10 cellular contexts compared by ENCODE assay signal in the genomic region with DNA sequence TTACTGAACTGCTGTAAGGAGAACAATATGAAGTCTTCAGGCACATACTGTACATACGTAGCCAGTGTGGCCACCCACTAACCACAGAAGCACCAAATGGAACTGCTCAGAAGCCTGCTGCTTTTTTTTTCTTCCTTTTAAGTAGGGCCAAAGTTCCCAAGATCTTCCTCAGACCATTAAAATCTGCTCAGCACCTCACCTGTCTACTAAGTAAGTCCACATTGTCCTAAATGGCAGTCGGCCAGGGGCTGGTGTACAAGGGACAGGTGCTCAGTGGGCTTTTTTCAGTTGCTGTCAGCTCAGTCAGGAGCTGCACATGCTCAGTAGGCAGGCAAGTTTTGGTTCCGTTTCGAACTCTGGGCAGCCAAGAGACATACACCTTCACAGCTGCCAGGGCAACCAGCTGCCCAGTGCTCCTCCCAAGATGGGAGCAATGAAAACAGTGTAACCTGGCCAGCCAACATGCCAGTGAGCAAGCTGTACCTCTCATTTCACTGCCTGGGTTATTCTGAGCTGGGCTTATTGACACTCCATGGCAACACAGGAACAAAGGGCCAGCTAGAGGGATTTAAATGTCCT.
DNase-seq lines count a peak whose midpoint lies in the region; ATAC-seq and TF ChIP-seq lines count a peak whose summit lies in the region.
"Had no signal": no experiment of that assay in that cellular context is flagged by ENCODE, and none has a peak within 500 bp of the region (broad histone marks: within the 10 kb centered on the region; RNA-seq: fewer than 3 reads in every experiment).

No MANE protein-coding gene starts in this region.

- no peak overlapping the region for H3K9ac ChIP-seq in muscle layer of colon (ENCODE audit: low read length)

- H3K4me3 ChIP-seq in coronary artery (no peak overlapping the region), muscle layer of colon (ENCODE audit: low read depth in 1 of 2, low read length in 2 of 2) (no peak overlapping the region)

- peak; percentile 25 for DNase-seq in Ammon's horn (ENCODE audit: low spot score)
- peak; percentile 68 for DNase-seq in LHCN-M2 (ENCODE audit: low read depth)
- no peak for DNase-seq in coronary artery (ENCODE audit: low spot score)
- DNase-seq in DMS114 treated with DMSO at 0.1 percent for 48 hours (lab: John Stamatoyannopoulos, UW; ENCODE audit: unreplicated experiment), result no peak
- no peak for DNase-seq in hippocampal formation (lab: John Stamatoyannopoulos, UW)
- DNase-seq in activated T-helper 2 cell treated with anti-CD3 and anti-CD28 coated beads, Interferon-gamma antibody, Interleukin-2, Interleukin-4, amounts not matched to agents 10 μg/mL and 5 μg/mL and 100 μg/mL, durations not matched to agents 14 hours and 24 hours and 36 hours (ENCODE audit: low spot score), result no peak
- DNase-seq: endodermal cell; stimulated activated CD4-positive, alpha-beta T cell treated with anti-CD3 and anti-CD28 coated beads, Interleukin-2, amount 100 ng/mL, for 24 hours had no signal

- no peak for ATAC-seq in GM19455 (IDR thresholded peaks at IDR 0.05; ENCODE audit: unreplicated experiment)

- H3K27ac ChIP-seq in coronary artery, result peak overlapping the region; percentile 71 to 72
- peak overlapping the region; percentile 25 for H3K27ac ChIP-seq in muscle layer of colon (ENCODE audit: low read depth, low read length)

- H3K4me1 Mint-ChIP-seq in activated T-helper 2 cell treated with anti-CD3 and anti-CD28 coated beads, Interferon-gamma antibody, Interleukin-2, Interleukin-4, amounts not matched to agents 10 μg/mL and 5 μg/mL and 100 μg/mL, durations not matched to agents 14 hours and 24 hours and 36 hours (ENCODE audit: low read depth), result peaks cover 43% of the 10 kb centered on the region

- no peaks in the 10 kb centered on the region for H3K36me3 ChIP-seq in muscle layer of colon (ENCODE audit: insufficient read depth, low read length)

- H3K27me3 ChIP-seq in muscle layer of colon (ENCODE audit: control insufficient read depth in 1 of 2, insufficient read depth in 2 of 2, low read length in 2 of 2), result no peaks in the 10 kb centered on the region

- no peaks in the 10 kb centered on the region for H3K9me3 Mint-ChIP-seq in activated T-helper 2 cell treated with anti-CD3 and anti-CD28 coated beads, Interferon-gamma antibody, Interleukin-2, Interleukin-4, amounts not matched to agents 10 μg/mL and 5 μg/mL and 100 μg/mL, durations not matched to agents 14 hours and 24 hours and 36 hours
- H3K9me3 Mint-ChIP-seq: endodermal cell had no signal

- H3K27me3 Mint-ChIP-seq in activated T-helper 2 cell treated with anti-CD3 and anti-CD28 coated beads, Interferon-gamma antibody, Interleukin-2, Interleukin-4, amounts not matched to agents 10 μg/mL and 5 μg/mL and 100 μg/mL, durations not matched to agents 14 hours and 24 hours and 36 hours (ENCODE audit: low read depth), result no peaks in the 10 kb centered on the region

- intact Hi-C loops in activated T-helper 2 cell treated with anti-CD3 and anti-CD28 coated beads, Interferon-gamma antibody, Interleukin-2, Interleukin-4, amounts not matched to agents 10 μg/mL and 5 μg/mL and 100 μg/mL, durations not matched to agents 14 hours and 24 hours and 36 hours (cut with micrococcal nuclease), result loop anchor here (10.0 kb wide), 1 partner anchor 665 kb away; a partner anchor contains a TSS

- H3K36me3 Mint-ChIP-seq in activated T-helper 2 cell treated with anti-CD3 and anti-CD28 coated beads, Interferon-gamma antibody, Interleukin-2, Interleukin-4, amounts not matched to agents 10 μg/mL and 5 μg/mL and 100 μg/mL, durations not matched to agents 14 hours and 24 hours and 36 hours (ENCODE audit: low read depth), result peaks cover 38% of the 10 kb centered on the region

- no peak for TF ChIP-seq CTCF in coronary artery (IDR thresholded peaks at IDR 0.05)

- H3K4me3 Mint-ChIP-seq in activated T-helper 2 cell treated with anti-CD3 and anti-CD28 coated beads, Interferon-gamma antibody, Interleukin-2, Interleukin-4, amounts not matched to agents 10 μg/mL and 5 μg/mL and 100 μg/mL, durations not matched to agents 14 hours and 24 hours and 36 hours (ENCODE audit: low read depth), result no peak overlapping the region
- H3K4me3 Mint-ChIP-seq: endodermal cell had no signal

- H3K9me3 ChIP-seq in muscle layer of colon (ENCODE audit: low read length), result no peaks in the 10 kb centered on the region

- no peak overlapping the region for H3K27ac Mint-ChIP-seq in activated T-helper 2 cell treated with anti-CD3 and anti-CD28 coated beads, Interferon-gamma antibody, Interleukin-2, Interleukin-4, amounts not matched to agents 10 μg/mL and 5 μg/mL and 100 μg/mL, durations not matched to agents 14 hours and 24 hours and 36 hours
- H3K27ac Mint-ChIP-seq: endodermal cell had no signal

- H3K4me1 ChIP-seq in muscle layer of colon (ENCODE audit: insufficient read depth, low read length), result peaks cover 73% of the 10 kb centered on the region

Comparison
In these comparisons a context has a peak if more than half of its experiments do, and no peak if none do; other contexts are left out.
1. DNase-seq: peak in Ammon's horn (single experiment) and LHCN-M2 (single experiment); none in coronary artery (single experiment), DMS114 treated with DMSO at 0.1 percent for 48 hours (single experiment), hippocampal formation (0 of 2) and activated T-helper 2 cell treated with anti-CD3 and anti-CD28 coated beads, Interferon-gamma antibody, Interleukin-2, Interleukin-4, amounts not matched to agents 10 μg/mL and 5 μg/mL and 100 μg/mL, durations not matched to agents 14 hours and 24 hours and 36 hours (single experiment).